Comparison of ENCODE assay signal across 8 cellular contexts in genomic region chr6:85449818-85450577, GRCh38. TPM values are rescaled to one million over a fixed set of nuclear protein-coding genes. Genes with fewer than 3 reads are reported as not detected.
DNase-seq lines count a peak whose midpoint lies in the region; ATAC-seq and TF ChIP-seq lines count a peak whose summit lies in the region.

Gene NT5E, plus strand, starts transcription at chr6:85450083. Its CDS starts 57 bp downstream, at chr6:85450140.

- no peaks in the 10 kb centered on the region for H3K9me3 ChIP-seq in hepatocyte (ENCODE audit: low read depth)

- H3K4me3 ChIP-seq in astrocyte of the cerebellum (ENCODE audit: low read depth, low read length) (peak within 1 kb of the TSS; percentile 74), hepatocyte (peak within 1 kb of the TSS; percentile 66)

- peak within 1 kb of the TSS; percentile 77 for H2AFZ ChIP-seq in hepatocyte

- no peak within 1 kb of the TSS for H3K27ac ChIP-seq in hepatocyte

- no peaks in the 10 kb centered on the region for H3K79me2 ChIP-seq in hepatocyte

- peaks cover 16% of the 10 kb centered on the region for H3K4me1 ChIP-seq in hepatocyte (ENCODE audit: insufficient read depth)

- H3K36me3 ChIP-seq in hepatocyte (replicated peaks; ENCODE audit: insufficient read depth, low read depth), result no peaks in the 10 kb centered on the region

- peaks cover 49% of the 10 kb centered on the region for H3K27me3 ChIP-seq in hepatocyte

- in situ Hi-C loops in astrocyte of the cerebellum (cut with HindIII; ENCODE audit: low sequenced_read_pairs), result no loop called here

- no peaks in the 10 kb centered on the region for H4K20me1 ChIP-seq in hepatocyte (ENCODE audit: insufficient read depth, poor library complexity, severe bottlenecking)

- 3% methylated on average over 79 of the region's 82 CpGs for WGBS in hepatocyte (ENCODE audit: low lambda C conversion rate, missing lambda C conversion rate)

- DNase-seq in AG08396 (ENCODE audit: low spot score) (peak; percentile 88), RKO (ENCODE audit: low spot score) (peak; percentile 81), astrocyte of the cerebellum (ENCODE audit: low read depth) (no peak), hepatocyte (ENCODE audit: low spot score) (peak; percentile 59), putamen (ENCODE audit: low spot score) (peak; percentile 49), NCI-H1694 (lab: John Stamatoyannopoulos, UW) (no peak)

- TF ChIP-seq CTCF in astrocyte of the cerebellum (IDR thresholded peaks at IDR 0.05; ENCODE audit: low read depth, low read length, missing control alignments), result peak; percentile 11
- TF ChIP-seq CTCF in hepatocyte (IDR thresholded peaks at IDR 0.05; ENCODE audit: poor library complexity), result no peak

- ATAC-seq in GM18868 (IDR thresholded peaks at IDR 0.05; ENCODE audit: unreplicated experiment), result peak; percentile 68
- peak; percentile 39 for ATAC-seq in HG03060 (IDR thresholded peaks at IDR 0.05; ENCODE audit: low read depth, unreplicated experiment)

- H3K4me2 ChIP-seq in hepatocyte, result peak within 1 kb of the TSS; percentile 97

- no peaks in the 10 kb centered on the region for H3K9me2 ChIP-seq in hepatocyte (replicated peaks; ENCODE audit: insufficient read depth)

RNA-seq across cellular contexts. Expression of gene NT5E, which starts in this region (rescaled TPM):
- 1.7 and 3.0 TPM in 2 replicates for total RNA-seq in hepatocyte
- 1.8 and 2.0 TPM in 2 replicates for polyA plus RNA-seq in hepatocyte

Comparison
In these comparisons a context has a peak if more than half of its experiments do, and no peak if none do; other contexts are left out.
1. DNase-seq: peak in AG08396 (single experiment), RKO (single experiment), hepatocyte (single experiment) and putamen (single experiment); none in astrocyte of the cerebellum (single experiment) and NCI-H1694 (single experiment).